Comparison of ENCODE assay signal across 8 cellular contexts in genomic region chr12:12265571-12266388, GRCh38. TPM values are rescaled to one million over a fixed set of nuclear protein-coding genes. Genes with fewer than 3 reads are reported as not detected.
DNase-seq lines count a peak whose midpoint lies in the region; ATAC-seq and TF ChIP-seq lines count a peak whose summit lies in the region.

No MANE protein-coding gene starts in this region.

- H3K9me3 Mint-ChIP-seq in activated CD8-positive, alpha-beta T cell treated with anti-CD3 and anti-CD28 coated beads for 36 hours = no peaks in the 10 kb centered on the region
- H3K9me3 Mint-ChIP-seq in osteocyte (ENCODE audit: unreplicated experiment) = no peaks in the 10 kb centered on the region

- H3K27ac Mint-ChIP-seq in activated CD8-positive, alpha-beta T cell treated with anti-CD3 and anti-CD28 coated beads for 36 hours = no peak overlapping the region
- peak overlapping the region; percentile 99 for H3K27ac Mint-ChIP-seq in osteocyte (ENCODE audit: unreplicated experiment)

- ATAC-seq in activated CD8-positive, alpha-beta T cell treated with anti-CD3 and anti-CD28 coated beads for 36 hours = no peak
- ATAC-seq in GM19463 (IDR thresholded peaks at IDR 0.05; ENCODE audit: unreplicated experiment) = no peak
- no peak for ATAC-seq in HG02852 (IDR thresholded peaks at IDR 0.05; ENCODE audit: unreplicated experiment)

- POLR2A ChIA-PET in activated CD8-positive, alpha-beta T cell treated with anti-CD3 and anti-CD28 coated beads for 36 hours (lab: Charles Lee) = interaction anchor here (0.8 to 1.6 kb wide), 3 partner anchors 25 to 194 kb away, joined by 3 to 7 read pairs (median 3); partner anchors contain the start of genes BCL2L14 and MANSC1

- H3K27me3 ChIP-seq in HUES6 (ENCODE audit: control insufficient read depth, insufficient read depth, low read length) = no peaks in the 10 kb centered on the region

- DNase-seq in COR-L47 (lab: John Stamatoyannopoulos, UW) = peak; percentile 3
- peak; percentile 8 for DNase-seq in activated CD8-positive, alpha-beta T cell treated with anti-CD3 and anti-CD28 coated beads for 36 hours
- DNase-seq in fibroblast of villous mesenchyme (ENCODE audit: low read depth) = peak; percentile 74
- no peak for DNase-seq in osteocyte (ENCODE audit: extremely low spot score, unreplicated experiment)
- no peak for DNase-seq in NCI-H187 treated with DMSO at 0.1 percent for 48 hours (lab: John Stamatoyannopoulos, UW)

- peak overlapping the region; percentile 100 for H3K9ac ChIP-seq in HUES6 (ENCODE audit: low read length)

- no peaks in the 10 kb centered on the region for H3K36me3 Mint-ChIP-seq in activated CD8-positive, alpha-beta T cell treated with anti-CD3 and anti-CD28 coated beads for 36 hours (ENCODE audit: low read depth)
- no peaks in the 10 kb centered on the region for H3K36me3 Mint-ChIP-seq in osteocyte (ENCODE audit: unreplicated experiment)

- no peaks in the 10 kb centered on the region for H3K9me3 ChIP-seq in HUES6 (ENCODE audit: control insufficient read depth, insufficient read depth, low read depth, low read length)

- peak overlapping the region; percentile 100 for H3K27ac ChIP-seq in HUES6 (ENCODE audit: low read depth, low read length)

- TF ChIP-seq CTCF in activated CD8-positive, alpha-beta T cell treated with anti-CD3 and anti-CD28 coated beads for 36 hours (IDR thresholded peaks at IDR 0.05) = no peak
- TF ChIP-seq CTCF in fibroblast of villous mesenchyme (IDR thresholded peaks at IDR 0.05; ENCODE audit: insufficient read depth, low read depth, low read length) (no peak), osteocyte (IDR thresholded peaks at IDR 0.05) (no peak)

- H3K36me3 ChIP-seq in HUES6 (ENCODE audit: control insufficient read depth, insufficient read depth, low read length) = 0 out of 2 replicates have a peak, but pooled peaks cover 3% of the 10 kb centered on the region

- H3K4me3 ChIP-seq in HUES6 (ENCODE audit: low read depth, low read length) (peak overlapping the region; percentile 98), fibroblast of villous mesenchyme (ENCODE audit: low read depth, low read length) (peak overlapping the region; percentile 93)

- intact Hi-C loops in activated CD8-positive, alpha-beta T cell treated with anti-CD3 and anti-CD28 coated beads for 36 hours (cut with micrococcal nuclease) = no loop called here

- CTCF ChIA-PET in activated CD8-positive, alpha-beta T cell treated with anti-CD3 and anti-CD28 coated beads for 36 hours (lab: Charles Lee) = interaction anchor here (1.0 to 2.2 kb wide), 4 partner anchors 8 to 1516 kb away, joined by 3 to 8 read pairs (median 4); no protein-coding TSS in a partner anchor

- peaks cover 29% of the 10 kb centered on the region for H3K27me3 Mint-ChIP-seq in activated CD8-positive, alpha-beta T cell treated with anti-CD3 and anti-CD28 coated beads for 36 hours
- H3K27me3 Mint-ChIP-seq in osteocyte (ENCODE audit: unreplicated experiment) = no peaks in the 10 kb centered on the region

- peaks cover 18% of the 10 kb centered on the region for H3K4me1 ChIP-seq in HUES6 (ENCODE audit: control insufficient read depth, insufficient read depth, low read length)

- peaks cover 15% of the 10 kb centered on the region for H3K4me1 Mint-ChIP-seq in activated CD8-positive, alpha-beta T cell treated with anti-CD3 and anti-CD28 coated beads for 36 hours (ENCODE audit: low read depth)
- peaks cover 35% of the 10 kb centered on the region for H3K4me1 Mint-ChIP-seq in osteocyte (ENCODE audit: unreplicated experiment)

- peak overlapping the region; percentile 80 for H3K4me3 Mint-ChIP-seq in activated CD8-positive, alpha-beta T cell treated with anti-CD3 and anti-CD28 coated beads for 36 hours
- H3K4me3 Mint-ChIP-seq in osteocyte (ENCODE audit: unreplicated experiment) = peak overlapping the region; percentile 85

RNA-seq across cellular contexts. Expression of gene LRP6, which starts 1.1 kb away (rescaled TPM):
- 1 to 10 TPM; 1.3 to 2.0 TPM for total RNA-seq in activated CD8-positive, alpha-beta T cell treated with anti-CD3 and anti-CD28 coated beads for 36 hours
- total RNA-seq in fibroblast of villous mesenchyme = 50.1 and 50.3 TPM in 2 replicates
- 41.9 and 48.5 TPM in 2 replicates for total RNA-seq in osteocyte

Comparison
In these comparisons a context has a peak if more than half of its experiments do, and no peak if none do; other contexts are left out.
1. DNase-seq: peak in COR-L47 (single experiment), activated CD8-positive, alpha-beta T cell treated with anti-CD3 and anti-CD28 coated beads for 36 hours (single experiment) and fibroblast of villous mesenchyme (single experiment); none in osteocyte (single experiment) and NCI-H187 treated with DMSO at 0.1 percent for 48 hours (single experiment).
2. RNA of gene LRP6, which starts 1.1 kb away (total RNA-seq): 50.1 to 50.3 TPM in fibroblast of villous mesenchyme and 41.9 to 48.5 TPM in osteocyte; 1.3 to 2.0 TPM in activated CD8-positive, alpha-beta T cell treated with anti-CD3 and anti-CD28 coated beads for 36 hours; every median in the first group is over 10 times any median in the second.